12 cellular contexts compared by ENCODE assay signal in genomic region chr12:38886064-38886463, GRCh38. TPM values are rescaled to one million over a fixed set of nuclear protein-coding genes. Genes with fewer than 3 reads are reported as not detected.
DNase-seq lines count a peak whose midpoint lies in the region; TF ChIP-seq lines count a peak whose summit lies in the region.
"Had no signal": no experiment of that assay in that cellular context is flagged by ENCODE, and none has a peak within 500 bp of the region (broad histone marks: within the 10 kb centered on the region; RNA-seq: fewer than 3 reads in every experiment).

No MANE protein-coding gene starts in this region.

- peak; percentile 86 for DNase-seq in MCF 10A (ENCODE audit: unreplicated experiment)
- no peak for DNase-seq in breast epithelium (ENCODE audit: low spot score in 2 of 2)
- DNase-seq in SJCRH30 = peak; percentile 11 to 13
- peak; percentile 70 for DNase-seq in glomerular visceral epithelial cell (ENCODE audit: extremely low spot score)
- DNase-seq in type B pancreatic cell (ENCODE audit: extremely low spot score, unreplicated experiment) = no peak
- DNase-seq in NCI-H526 (lab: John Stamatoyannopoulos, UW) = no peak
- no peak for DNase-seq in NCI-H774 (lab: John Stamatoyannopoulos, UW)
- DNase-seq in DMS79 (lab: John Stamatoyannopoulos, UW) = no peak
- DNase-seq: activated CD4-positive, alpha-beta T cell treated with anti-CD3 and anti-CD28 coated beads, Interleukin-2, amount 50 U/mL, for 1 hour; C1 segment of cervical spinal cord; NCI-H1436; nephron progenitor cell had no signal

- H3K36me3 ChIP-seq in breast epithelium (no peaks in the 10 kb centered on the region), SJCRH30 (no peaks in the 10 kb centered on the region)

- H3K4me3 ChIP-seq in breast epithelium (no peak overlapping the region), SJCRH30 (no peak overlapping the region)

- H3K36me3 Mint-ChIP-seq in MCF 10A (ENCODE audit: insufficient read depth, unreplicated experiment) = no peaks in the 10 kb centered on the region
- no peaks in the 10 kb centered on the region for H3K36me3 Mint-ChIP-seq in type B pancreatic cell

- H3K27me3 Mint-ChIP-seq in MCF 10A (ENCODE audit: insufficient read depth, unreplicated experiment) (no peaks in the 10 kb centered on the region), type B pancreatic cell (no peaks in the 10 kb centered on the region)

- intact Hi-C loops in MCF 10A (cut with micrococcal nuclease) (no loop called here), breast epithelium (cut with DNase I; ENCODE audit: low total_unique reads) (no loop called here)

- H3K27ac Mint-ChIP-seq in MCF 10A (ENCODE audit: low read depth, unreplicated experiment) (peak overlapping the region; percentile 66), type B pancreatic cell (peak overlapping the region; percentile 17)
- H3K27ac Mint-ChIP-seq: nephron progenitor cell had no signal

- no peak overlapping the region for H3K27ac ChIP-seq in breast epithelium
- no peak overlapping the region for H3K27ac ChIP-seq in SJCRH30

- BruUV-seq in MCF 10A (replicated peaks; lab: Mats Ljungman, UMichigan) = no TSS peak

- TF ChIP-seq CTCF in MCF 10A (IDR thresholded peaks at IDR 0.05; ENCODE audit: unreplicated experiment) (no peak), breast epithelium (IDR thresholded peaks at IDR 0.05) (no peak), type B pancreatic cell (conservative IDR thresholded peaks at IDR 0.05) (no peak)

- POLR2A ChIA-PET in MCF 10A (lab: Yijun Ruan, JAX) = interaction anchor here (2.0 kb wide), 1 partner anchor 19 kb away, joined by 12 read pairs; the partner anchor contains the start of gene CPNE8

- H3K9me3 Mint-ChIP-seq in MCF 10A (ENCODE audit: unreplicated experiment) (no peaks in the 10 kb centered on the region), type B pancreatic cell (no peaks in the 10 kb centered on the region)

- H3K9me3 ChIP-seq in breast epithelium = no peaks in the 10 kb centered on the region
- H3K9me3 ChIP-seq in SJCRH30 (replicated peaks) = no peaks in the 10 kb centered on the region

- TF ChIP-seq POLR2A in breast epithelium (IDR thresholded peaks at IDR 0.05) = no peak

- H3K27me3 ChIP-seq in breast epithelium (no peaks in the 10 kb centered on the region), SJCRH30 (0 out of 2 replicates have a peak, but pooled peaks cover 2% of the 10 kb centered on the region)

- H3K4me1 Mint-ChIP-seq in MCF 10A (ENCODE audit: insufficient read depth, unreplicated experiment) (peaks cover 22% of the 10 kb centered on the region), type B pancreatic cell (ENCODE audit: unreplicated experiment) (no peaks in the 10 kb centered on the region)

- H3K4me3 Mint-ChIP-seq in MCF 10A (ENCODE audit: unreplicated experiment) (no peak overlapping the region), type B pancreatic cell (no peak overlapping the region)
- H3K4me3 Mint-ChIP-seq: nephron progenitor cell had no signal

- H3K4me1 ChIP-seq in breast epithelium = no peaks in the 10 kb centered on the region
- H3K4me1 ChIP-seq in SJCRH30 = no peaks in the 10 kb centered on the region

- CTCF ChIA-PET in MCF 10A (lab: Yijun Ruan, JAX) = interaction anchor here (1.2 to 1.6 kb wide), 2 partner anchors 14 to 109 kb away, joined by 5 to 6 read pairs; no protein-coding TSS in a partner anchor

RNA-seq across cellular contexts. Expression of gene CPNE8, which starts 19.3 kb away (rescaled TPM):
- 17.0 and 20.1 TPM in 2 replicates for total RNA-seq in MCF 10A (2022)
- 10 to 100 TPM; 11.3 to 29.8 (median 28.3) TPM for total RNA-seq in breast epithelium
- total RNA-seq in SJCRH30 (2014; rRNA removed; shearing (Covaris generic)) = not detected in 2 replicates
- total RNA-seq in type B pancreatic cell (ENCODE audit: low replicate concordance) = 3.0 and 3.2 TPM in 2 replicates

Comparison
In these comparisons a context has a peak if more than half of its experiments do, and no peak if none do; other contexts are left out.
1. DNase-seq: peak in MCF 10A (single experiment), SJCRH30 (2 of 2) and glomerular visceral epithelial cell (single experiment); none in breast epithelium (0 of 2), type B pancreatic cell (single experiment), NCI-H526 (0 of 2), NCI-H774 (single experiment) and DMS79 (single experiment).